ENCODE assay signal across 27 cellular contexts in the genomic region with DNA sequence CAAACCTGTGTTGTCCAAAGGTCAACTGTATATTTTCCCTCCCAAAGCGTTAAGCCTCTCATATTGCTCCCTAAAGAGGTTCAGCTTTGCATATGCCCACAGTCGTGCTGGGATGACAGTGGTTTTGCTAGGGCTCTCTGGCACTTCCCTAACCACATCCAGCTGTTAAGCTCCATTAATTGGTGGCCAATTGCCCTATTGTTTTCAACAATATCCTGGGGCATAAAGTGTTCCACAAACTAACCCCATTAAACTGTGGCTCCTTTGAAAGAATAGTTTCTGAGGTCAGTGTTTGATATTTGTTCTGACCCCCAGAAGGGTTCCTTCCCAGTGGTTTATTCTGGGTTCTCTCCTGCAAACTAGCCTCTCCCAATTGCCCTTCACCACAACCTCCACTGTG.
"Had no signal": no experiment of that assay in that cellular context is flagged by ENCODE, and none has a peak within 500 bp of the region (broad histone marks: within the 10 kb centered on the region; RNA-seq: fewer than 3 reads in every experiment).

No MANE protein-coding gene starts in this region.

- ATAC-seq: esophagus mucosa, foreskin keratinocyte had no signal

- H3K4me1 ChIP-seq: foreskin keratinocyte, left ventricle myocardium inferior, suprapubic skin had no signal

- DNase-seq: activated CD4-positive, alpha-beta memory T cell treated with anti-CD3 and anti-CD28 coated beads, Interleukin-2, amount 10 ng/mL, durations not matched to agents 7 days and 5 days; activated CD4-positive, alpha-beta T cell treated with anti-CD3 and anti-CD28 coated beads for 1 hour; activated CD4-positive, alpha-beta T cell treated with anti-CD3 and anti-CD28 coated beads, Interleukin-2, amount 10 ng/mL, durations not matched to agents 7 days and 5 days; activated CD8-positive, alpha-beta memory T cell treated with anti-CD3 and anti-CD28 coated beads, Interleukin-2, amount 50 U/mL, for 48 hours; activated gamma-delta T cell; activated naive CD4-positive, alpha-beta T cell treated with anti-CD3 and anti-CD28 coated beads, Interleukin-2, amount 50 U/mL, for 16 hours; activated T-cell treated with anti-CD3 and anti-CD28 coated beads, Interleukin-2, amount 50 U/mL, for 24 hours; amniotic stem cell; brain microvascular endothelial cell; dorsolateral prefrontal cortex; effector memory CD4-positive, alpha-beta T cell; foreskin keratinocyte; kidney glomerular epithelial cell; left ventricle myocardium inferior; naive B cell; nephron progenitor cell; retina; stimulated activated CD4-positive, alpha-beta T cell treated with anti-CD3 and anti-CD28 coated beads, Interleukin-15, amount 100 ng/mL, for 24 hours; stimulated activated naive CD4-positive, alpha-beta T cell; T-helper 9 cell had no signal

- H3K27me3 ChIP-seq: brain microvascular endothelial cell, dorsolateral prefrontal cortex, neutrophil, tibial nerve had no signal

- FAIRE-seq: astrocyte, endothelial cell of umbilical vein had no signal

- H3K36me3 ChIP-seq: brain microvascular endothelial cell, left ventricle myocardium inferior, neutrophil, suprapubic skin, tibial nerve had no signal

- H3K27ac ChIP-seq: brain microvascular endothelial cell, coronary artery, dorsolateral prefrontal cortex, foreskin keratinocyte, left ventricle myocardium inferior, neutrophil, suprapubic skin, tibial nerve had no signal

- H3K9me3 ChIP-seq: neutrophil had no signal

- H3K4me3 ChIP-seq: coronary artery, dorsolateral prefrontal cortex, left ventricle myocardium inferior, suprapubic skin, tibial nerve had no signal
